ENCODE assay signal across 8 cellular contexts in the genomic region with DNA sequence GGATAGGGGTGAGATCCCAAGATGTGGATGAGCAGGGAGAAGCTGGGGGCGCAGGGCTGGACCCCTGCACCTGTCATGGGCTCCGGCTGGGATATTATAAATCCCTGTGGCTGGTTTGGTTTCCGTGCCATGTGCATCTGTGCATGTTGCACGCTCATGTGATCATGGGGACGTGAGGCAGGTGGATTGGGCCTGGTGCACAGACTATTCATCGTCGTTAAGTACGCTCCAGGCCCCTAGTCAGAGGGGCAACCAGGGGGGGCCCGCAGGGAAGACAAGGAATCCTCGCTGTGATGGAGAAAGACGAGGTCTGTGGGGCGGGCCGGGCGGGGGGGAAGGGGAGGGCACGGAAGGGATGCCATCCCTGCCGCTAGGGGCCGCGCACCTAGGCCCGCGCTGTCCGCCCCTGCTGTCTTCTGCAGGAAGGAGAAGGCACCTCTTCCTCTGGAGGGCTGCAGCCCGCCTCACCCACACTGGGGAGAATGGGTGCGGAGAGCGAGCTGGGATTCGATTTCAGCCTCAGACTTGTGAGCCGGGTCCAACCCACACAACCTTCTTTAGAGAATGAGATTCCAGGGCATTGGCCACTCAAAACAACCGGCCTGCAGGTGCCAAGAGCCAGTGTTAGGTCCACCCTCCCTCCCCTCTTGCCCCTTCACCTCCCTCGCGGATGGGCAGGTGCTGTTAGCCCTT. TPM values are rescaled to one million over a fixed set of nuclear protein-coding genes. Genes with fewer than 3 reads are reported as not detected.
DNase-seq lines count a peak whose midpoint lies in the region; ATAC-seq and TF ChIP-seq lines count a peak whose summit lies in the region.

No MANE protein-coding gene starts in this region.

- intact Hi-C loops in spleen (cut with DNase I; ENCODE audit: low total_unique reads): no loop called here

- H3K4me3 ChIP-seq in WI38 (ENCODE audit: low read depth, low read length) (peak overlapping the region; percentile 55), spleen (peak overlapping the region in 7 of 8 donors; percentile 20 to 98 (median 78))

- H3K4me1 ChIP-seq in spleen: peaks cover 11 to 43% (median 33%) of the 10 kb centered on the region in 6 donors

- H3K27ac ChIP-seq in spleen: peak overlapping the region in 5 of 8 donors; percentile 42 to 88 (median 70)

- H3K27me3 ChIP-seq in spleen (replicated peaks in 1 of 7): no peaks in the 10 kb centered on the region

- no peak for ATAC-seq in GM19455 (IDR thresholded peaks at IDR 0.05; ENCODE audit: unreplicated experiment)

- POLR2A ChIA-PET in HEK293T (lab: Yijun Ruan, JAX): no interaction called here

- TF ChIP-seq CTCF in WI38 (IDR thresholded peaks at IDR 0.05; ENCODE audit: low read depth, low read length) (no peak), spleen (IDR thresholded peaks at IDR 0.05 in 8 of 11, conservative IDR thresholded peaks at IDR 0.05 in 3 of 11) (peak in 5 of 11 experiments; percentile 15 to 47 (median 26))

- WGBS in spleen, 5 donors: 70 to 78% (median 72%) methylated on average over 26 to 29 of the region's 29 CpGs

- DNase-seq in activated effector memory CD4-positive, alpha-beta T cell treated with anti-CD3 and anti-CD28 coated beads, Interleukin-2, amount 50 U/mL, for 16 hours: peak; percentile 74
- no peak for DNase-seq in activated effector memory CD4-positive, alpha-beta T cell treated with Interleukin-2 at 50 U/mL for 16 hours
- DNase-seq in germinal center (ENCODE audit: low spot score): peak; percentile 49
- DNase-seq in spleen: peak; percentile 81
- DNase-seq in HCEC 1CT: no peak
- DNase-seq in HEK293T (ENCODE audit: extremely low spot score): no peak

- no peaks in the 10 kb centered on the region for H3K9me3 ChIP-seq in spleen

- peaks cover 0 to 10% (median 0%) of the 10 kb centered on the region in 6 donors for H3K36me3 ChIP-seq in spleen

- no peak for TF ChIP-seq POLR2A in spleen (IDR thresholded peaks at IDR 0.05)

- CTCF ChIA-PET in HEK293T (lab: Yijun Ruan, JAX): no interaction called here

TF ChIP-seq in HEK293T, 16 proteins besides CTCF, POLR2A, EP300 and RAD21:
- TF ChIP-seq, protein P1, sequence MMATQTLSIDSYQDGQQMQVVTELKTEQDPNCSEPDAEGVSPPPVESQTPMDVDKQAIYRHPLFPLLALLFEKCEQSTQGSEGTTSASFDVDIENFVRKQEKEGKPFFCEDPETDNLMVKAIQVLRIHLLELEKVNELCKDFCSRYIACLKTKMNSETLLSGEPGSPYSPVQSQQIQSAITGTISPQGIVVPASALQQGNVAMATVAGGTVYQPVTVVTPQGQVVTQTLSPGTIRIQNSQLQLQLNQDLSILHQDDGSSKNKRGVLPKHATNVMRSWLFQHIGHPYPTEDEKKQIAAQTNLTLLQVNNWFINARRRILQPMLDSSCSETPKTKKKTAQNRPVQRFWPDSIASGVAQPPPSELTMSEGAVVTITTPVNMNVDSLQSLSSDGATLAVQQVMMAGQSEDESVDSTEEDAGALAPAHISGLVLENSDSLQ (IDR thresholded peaks at IDR 0.05): no peak
- no peak for TF ChIP-seq CTBP1 (IDR thresholded peaks at IDR 0.05; ENCODE audit: borderline replicate concordance)

RNA-seq across cellular contexts. Expression of a gene that starts 0.8 kb away (rescaled TPM):
- 10 to 100 TPM in 1 of 7 donors, 1 to 10 TPM in 6; 4.0 to 14.4 (median 8.0) TPM for total RNA-seq in spleen
- polyA plus RNA-seq in spleen: 1 to 10 TPM; 1.7 to 2.4 (median 2.0) TPM

Comparison
In these comparisons a context has a peak if more than half of its experiments do, and no peak if none do; other contexts are left out.
1. DNase-seq: peak in activated effector memory CD4-positive, alpha-beta T cell treated with anti-CD3 and anti-CD28 coated beads, Interleukin-2, amount 50 U/mL, for 16 hours (single experiment), germinal center (single experiment) and spleen (single experiment); none in activated effector memory CD4-positive, alpha-beta T cell treated with Interleukin-2 at 50 U/mL for 16 hours (single experiment), HCEC 1CT (single experiment) and HEK293T (single experiment).